Comparison of ENCODE assay signal across 17 cellular contexts in the genomic region with DNA sequence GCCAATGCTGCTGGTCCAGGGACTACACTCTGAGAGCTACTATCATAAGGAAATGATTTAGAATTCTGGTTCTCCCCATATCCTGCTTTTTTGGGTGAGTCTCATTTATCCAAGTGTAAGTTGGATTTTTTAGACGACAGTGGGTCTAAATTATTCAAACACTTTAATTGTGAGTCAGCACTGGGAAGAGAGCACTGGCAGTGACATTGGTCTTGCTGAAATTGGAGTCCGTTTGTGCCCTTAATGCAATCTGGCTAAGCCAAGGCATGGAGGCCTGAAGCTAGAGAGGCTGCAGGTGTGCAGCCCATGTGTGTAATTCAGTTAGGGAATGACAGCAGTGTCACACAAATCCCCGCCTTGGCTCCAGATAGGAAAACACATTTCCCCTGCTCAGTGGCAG.
"Had no signal": no experiment of that assay in that cellular context is flagged by ENCODE, and none has a peak within 500 bp of the region (broad histone marks: within the 10 kb centered on the region; RNA-seq: fewer than 3 reads in every experiment).

No MANE protein-coding gene starts in this region.

- H3K27ac Mint-ChIP-seq: activated CD4-positive, alpha-beta T cell treated with anti-CD3 and anti-CD28 coated beads, Interleukin-2, amount 10 ng/mL, durations not matched to agents 7 days and 5 days; activated naive CD4-positive, alpha-beta T cell treated with anti-CD3 and anti-CD28 coated beads, Interleukin-2, amount 50 U/mL, for 24 hours; activated T-helper 2 cell treated with anti-CD3 and anti-CD28 coated beads, Interferon-gamma antibody, Interleukin-2, Interleukin-4, amounts not matched to agents 10 μg/mL and 5 μg/mL and 100 μg/mL, durations not matched to agents 14 hours and 24 hours and 36 hours; memory B cell; nephron; stimulated activated naive B cell treated with anti-CD40 and anti-IgM and Interleukin-4, amounts not matched to agents 10 μg/mL and 1 μg/mL and 100 μg/mL, for 72 hours had no signal

- H3K27me3 ChIP-seq: body of pancreas, tibial nerve had no signal

- H3K9me3 ChIP-seq: body of pancreas had no signal

- H3K4me3 Mint-ChIP-seq: activated CD4-positive, alpha-beta T cell treated with anti-CD3 and anti-CD28 coated beads, Interleukin-2, amount 10 ng/mL, durations not matched to agents 7 days and 5 days; activated naive CD4-positive, alpha-beta T cell treated with anti-CD3 and anti-CD28 coated beads, Interleukin-2, amount 50 U/mL, for 24 hours; memory B cell; nephron; stimulated activated naive B cell treated with anti-CD40 and anti-IgM and Interleukin-4, amounts not matched to agents 10 μg/mL and 1 μg/mL and 100 μg/mL, for 72 hours had no signal

- H3K36me3 ChIP-seq: heart right ventricle, tibial nerve had no signal

- H3K36me3 Mint-ChIP-seq: activated naive CD4-positive, alpha-beta T cell treated with anti-CD3 and anti-CD28 coated beads, Interleukin-2, amount 50 U/mL, for 24 hours; memory B cell; stimulated activated naive B cell treated with anti-CD40 and anti-IgM and Interleukin-4, amounts not matched to agents 10 μg/mL and 1 μg/mL and 100 μg/mL, for 72 hours had no signal

- H3K27ac ChIP-seq: body of pancreas, heart right ventricle, tibial nerve had no signal

- H3K4me3 ChIP-seq: body of pancreas, heart right ventricle, tibial nerve had no signal

- DNase-seq: activated CD4-positive, alpha-beta T cell treated with anti-CD3 and anti-CD28 coated beads, Interleukin-2, amount 10 ng/mL, durations not matched to agents 7 days and 5 days; activated CD4-positive, CD25-positive, alpha-beta regulatory T cell; body of pancreas; central memory CD4-positive, alpha-beta T cell; cortex of kidney; effector CD8-positive, alpha-beta T cell; heart right ventricle; islet precursor cell; stimulated activated CD4-positive, alpha-beta T cell treated with anti-CD3 and anti-CD28 coated beads, Interleukin-2, amount 100 ng/mL, for 24 hours; stimulated activated naive B cell treated with anti-CD40 and anti-IgM and Interleukin-4, amounts not matched to agents 10 μg/mL and 1 μg/mL and 100 μg/mL, for 72 hours had no signal

- H3K4me1 ChIP-seq: body of pancreas, heart right ventricle, tibial nerve had no signal

- H3K4me1 Mint-ChIP-seq: activated CD4-positive, alpha-beta T cell treated with anti-CD3 and anti-CD28 coated beads, Interleukin-2, amount 10 ng/mL, durations not matched to agents 7 days and 5 days; activated naive CD4-positive, alpha-beta T cell treated with anti-CD3 and anti-CD28 coated beads, Interleukin-2, amount 50 U/mL, for 24 hours; memory B cell; stimulated activated naive B cell treated with anti-CD40 and anti-IgM and Interleukin-4, amounts not matched to agents 10 μg/mL and 1 μg/mL and 100 μg/mL, for 72 hours had no signal

- H3K9me3 Mint-ChIP-seq: activated naive CD4-positive, alpha-beta T cell treated with anti-CD3 and anti-CD28 coated beads, Interleukin-2, amount 50 U/mL, for 24 hours had no signal

- ATAC-seq: body of pancreas; heart right ventricle; left lobe of liver; sciatic nerve; stimulated activated naive B cell treated with anti-CD40 and anti-IgM and Interleukin-4, amounts not matched to agents 10 μg/mL and 1 μg/mL and 100 μg/mL, for 72 hours had no signal
